In the genomic region with DNA sequence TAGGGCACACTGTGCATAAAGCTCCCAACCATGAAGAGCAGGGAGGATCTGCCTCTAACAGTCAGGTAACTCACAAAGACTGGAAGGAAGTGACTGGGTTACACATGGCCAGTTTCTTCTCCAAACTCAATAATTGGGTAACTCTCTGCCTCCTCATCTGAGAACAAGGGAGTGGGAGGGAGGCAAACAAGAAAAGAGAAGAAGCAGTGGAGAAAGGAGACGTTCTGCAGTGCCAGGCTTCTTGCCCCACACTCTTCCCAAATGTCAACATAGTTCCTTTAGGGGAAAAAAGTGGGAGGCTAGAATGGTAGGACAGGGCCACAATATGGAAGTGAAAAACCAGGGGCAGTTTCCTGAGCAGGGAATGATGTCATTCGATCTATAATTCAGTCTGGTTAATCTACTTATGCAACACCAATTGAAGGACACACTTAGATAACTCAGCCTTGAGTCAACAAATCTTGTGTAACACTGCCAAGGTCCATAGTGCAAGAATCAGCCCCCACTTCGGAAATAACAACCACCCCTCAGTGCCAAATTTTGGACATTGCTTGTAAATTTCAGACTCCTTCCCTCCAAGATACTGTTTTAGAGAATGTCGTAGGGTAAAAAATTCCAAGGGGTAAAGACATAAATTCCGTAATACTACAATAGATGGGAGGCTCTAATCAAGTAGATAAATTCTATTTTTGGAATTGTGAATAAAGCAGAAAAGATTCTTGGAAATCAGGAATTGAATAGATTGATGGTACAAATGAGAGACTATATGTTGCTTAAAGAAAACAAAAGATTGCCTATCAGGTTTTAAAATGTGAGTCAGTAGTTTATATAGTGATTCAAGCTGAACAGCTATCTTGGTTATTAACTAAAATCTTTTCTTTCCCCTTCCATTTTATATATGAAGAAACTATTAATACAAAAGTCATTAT, we compare ENCODE assay signal across 1 cellular context.
TF ChIP-seq lines count a peak whose summit lies in the region.

No MANE protein-coding gene starts in this region.

TF ChIP-seq in HepG2, 621 proteins besides CTCF, POLR2A, EP300 and RAD21 (continued from another document and continues in another):
- TF ChIP-seq, protein P1, sequence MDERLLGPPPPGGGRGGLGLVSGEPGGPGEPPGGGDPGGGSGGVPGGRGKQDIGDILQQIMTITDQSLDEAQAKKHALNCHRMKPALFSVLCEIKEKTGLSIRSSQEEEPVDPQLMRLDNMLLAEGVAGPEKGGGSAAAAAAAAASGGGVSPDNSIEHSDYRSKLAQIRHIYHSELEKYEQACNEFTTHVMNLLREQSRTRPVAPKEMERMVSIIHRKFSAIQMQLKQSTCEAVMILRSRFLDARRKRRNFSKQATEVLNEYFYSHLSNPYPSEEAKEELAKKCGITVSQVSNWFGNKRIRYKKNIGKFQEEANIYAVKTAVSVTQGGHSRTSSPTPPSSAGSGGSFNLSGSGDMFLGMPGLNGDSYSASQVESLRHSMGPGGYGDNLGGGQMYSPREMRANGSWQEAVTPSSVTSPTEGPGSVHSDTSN (CRISPR knock-in tag; IDR thresholded peaks at IDR 0.05): 0 out of 2 replicates have a peak, but pooled peaks have one; percentile 17
- TF ChIP-seq TSC22D2 (CRISPR knock-in tag; IDR thresholded peaks at IDR 0.05; ENCODE audit: borderline replicate concordance) (peak; percentile 93; the same call in 1 of the 2 replicates), ZNF558 (CRISPR knock-in tag; IDR thresholded peaks at IDR 0.05; ENCODE audit: borderline replicate concordance) (no peak), PCBP2 (optimal IDR thresholded peaks at IDR 0.05; ENCODE audit: low read depth, low read length, poor library complexity, severe bottlenecking) (no peak), ZNF101 (CRISPR knock-in tag; IDR thresholded peaks at IDR 0.05; ENCODE audit: borderline replicate concordance, low read depth) (no peak), MIER3 (CRISPR knock-in tag; IDR thresholded peaks at IDR 0.05; ENCODE audit: borderline replicate concordance) (peak; percentile 99), HOXA3 (CRISPR knock-in tag; IDR thresholded peaks at IDR 0.05) (peak; percentile 92), ZNF615 (CRISPR knock-in tag; IDR thresholded peaks at IDR 0.05; ENCODE audit: borderline replicate concordance) (peak; percentile 58; the same call in 1 of the 2 replicates), SALL1 (CRISPR knock-in tag; IDR thresholded peaks at IDR 0.05) (peak; percentile 94; the same call in 1 of the 2 replicates), RARA (CRISPR knock-in tag; IDR thresholded peaks at IDR 0.05) (peak; percentile 98), RBM39 (IDR thresholded peaks at IDR 0.05; ENCODE audit: low read depth, low read length, poor library complexity, severe bottlenecking) (no peak), ZC3H13 (CRISPR knock-in tag; IDR thresholded peaks at IDR 0.05) (no peak), HNRNPK (IDR thresholded peaks at IDR 0.05; ENCODE audit: low read depth, low read length, poor library complexity, severe bottlenecking) (no peak), KDM1A (CRISPR knock-in tag; IDR thresholded peaks at IDR 0.05) (peak; percentile 75; the same call in 1 of the 2 replicates), IKZF4 (CRISPR knock-in tag; IDR thresholded peaks at IDR 0.05; ENCODE audit: borderline replicate concordance, low read depth, not compliant biosample characterization) (peak; percentile 57), ZNF557 (CRISPR knock-in tag; IDR thresholded peaks at IDR 0.05) (no peak), ZFP62 (CRISPR knock-in tag; IDR thresholded peaks at IDR 0.05) (no peak), ISL2 (CRISPR knock-in tag; IDR thresholded peaks at IDR 0.05) (peak; percentile 97), MTF2 (CRISPR knock-in tag; IDR thresholded peaks at IDR 0.05; ENCODE audit: borderline replicate concordance) (no peak), ZFP36L2 (CRISPR knock-in tag; IDR thresholded peaks at IDR 0.05) (no peak), PHB2 (IDR thresholded peaks at IDR 0.05; ENCODE audit: partially characterized antibody) (no peak), KDM4B (CRISPR knock-in tag; IDR thresholded peaks at IDR 0.05) (peak; percentile 98)
- TF ChIP-seq, protein P2, sequence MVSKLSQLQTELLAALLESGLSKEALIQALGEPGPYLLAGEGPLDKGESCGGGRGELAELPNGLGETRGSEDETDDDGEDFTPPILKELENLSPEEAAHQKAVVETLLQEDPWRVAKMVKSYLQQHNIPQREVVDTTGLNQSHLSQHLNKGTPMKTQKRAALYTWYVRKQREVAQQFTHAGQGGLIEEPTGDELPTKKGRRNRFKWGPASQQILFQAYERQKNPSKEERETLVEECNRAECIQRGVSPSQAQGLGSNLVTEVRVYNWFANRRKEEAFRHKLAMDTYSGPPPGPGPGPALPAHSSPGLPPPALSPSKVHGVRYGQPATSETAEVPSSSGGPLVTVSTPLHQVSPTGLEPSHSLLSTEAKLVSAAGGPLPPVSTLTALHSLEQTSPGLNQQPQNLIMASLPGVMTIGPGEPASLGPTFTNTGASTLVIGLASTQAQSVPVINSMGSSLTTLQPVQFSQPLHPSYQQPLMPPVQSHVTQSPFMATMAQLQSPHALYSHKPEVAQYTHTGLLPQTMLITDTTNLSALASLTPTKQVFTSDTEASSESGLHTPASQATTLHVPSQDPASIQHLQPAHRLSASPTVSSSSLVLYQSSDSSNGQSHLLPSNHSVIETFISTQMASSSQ (IDR thresholded peaks at IDR 0.05; ENCODE audit: low read depth): peak; percentile 89
- TF ChIP-seq, protein P2 (CRISPR knock-in tag; IDR thresholded peaks at IDR 0.05; ENCODE audit: borderline replicate concordance): peak; percentile 92; the same call in 1 of the 2 replicates
- TF ChIP-seq, protein P3, sequence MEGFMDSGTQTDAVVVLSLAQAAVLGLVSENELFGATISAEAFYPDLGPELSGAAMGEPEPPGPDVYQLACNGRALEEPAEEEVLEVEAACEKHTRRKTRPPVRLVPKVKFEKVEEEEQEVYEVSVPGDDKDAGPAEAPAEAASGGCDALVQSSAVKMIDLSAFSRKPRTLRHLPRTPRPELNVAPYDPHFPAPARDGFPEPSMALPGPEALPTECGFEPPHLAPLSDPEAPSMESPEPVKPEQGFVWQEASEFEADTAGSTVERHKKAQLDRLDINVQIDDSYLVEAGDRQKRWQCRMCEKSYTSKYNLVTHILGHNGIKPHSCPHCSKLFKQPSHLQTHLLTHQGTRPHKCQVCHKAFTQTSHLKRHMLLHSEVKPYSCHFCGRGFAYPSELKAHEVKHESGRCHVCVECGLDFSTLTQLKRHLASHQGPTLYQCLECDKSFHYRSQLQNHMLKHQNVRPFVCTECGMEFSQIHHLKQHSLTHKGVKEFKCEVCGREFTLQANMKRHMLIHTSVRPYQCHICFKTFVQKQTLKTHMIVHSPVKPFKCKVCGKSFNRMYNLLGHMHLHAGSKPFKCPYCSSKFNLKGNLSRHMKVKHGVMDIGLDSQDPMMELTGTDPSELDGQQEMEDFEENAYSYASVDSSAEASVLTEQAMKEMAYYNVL (CRISPR knock-in tag; IDR thresholded peaks at IDR 0.05; ENCODE audit: borderline replicate concordance): peak; percentile 97
- TF ChIP-seq, protein P4, sequence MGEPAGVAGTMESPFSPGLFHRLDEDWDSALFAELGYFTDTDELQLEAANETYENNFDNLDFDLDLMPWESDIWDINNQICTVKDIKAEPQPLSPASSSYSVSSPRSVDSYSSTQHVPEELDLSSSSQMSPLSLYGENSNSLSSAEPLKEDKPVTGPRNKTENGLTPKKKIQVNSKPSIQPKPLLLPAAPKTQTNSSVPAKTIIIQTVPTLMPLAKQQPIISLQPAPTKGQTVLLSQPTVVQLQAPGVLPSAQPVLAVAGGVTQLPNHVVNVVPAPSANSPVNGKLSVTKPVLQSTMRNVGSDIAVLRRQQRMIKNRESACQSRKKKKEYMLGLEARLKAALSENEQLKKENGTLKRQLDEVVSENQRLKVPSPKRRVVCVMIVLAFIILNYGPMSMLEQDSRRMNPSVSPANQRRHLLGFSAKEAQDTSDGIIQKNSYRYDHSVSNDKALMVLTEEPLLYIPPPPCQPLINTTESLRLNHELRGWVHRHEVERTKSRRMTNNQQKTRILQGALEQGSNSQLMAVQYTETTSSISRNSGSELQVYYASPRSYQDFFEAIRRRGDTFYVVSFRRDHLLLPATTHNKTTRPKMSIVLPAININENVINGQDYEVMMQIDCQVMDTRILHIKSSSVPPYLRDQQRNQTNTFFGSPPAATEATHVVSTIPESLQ (CRISPR knock-in tag; conservative IDR thresholded peaks at IDR 0.05): no peak
- TF ChIP-seq, protein P5, sequence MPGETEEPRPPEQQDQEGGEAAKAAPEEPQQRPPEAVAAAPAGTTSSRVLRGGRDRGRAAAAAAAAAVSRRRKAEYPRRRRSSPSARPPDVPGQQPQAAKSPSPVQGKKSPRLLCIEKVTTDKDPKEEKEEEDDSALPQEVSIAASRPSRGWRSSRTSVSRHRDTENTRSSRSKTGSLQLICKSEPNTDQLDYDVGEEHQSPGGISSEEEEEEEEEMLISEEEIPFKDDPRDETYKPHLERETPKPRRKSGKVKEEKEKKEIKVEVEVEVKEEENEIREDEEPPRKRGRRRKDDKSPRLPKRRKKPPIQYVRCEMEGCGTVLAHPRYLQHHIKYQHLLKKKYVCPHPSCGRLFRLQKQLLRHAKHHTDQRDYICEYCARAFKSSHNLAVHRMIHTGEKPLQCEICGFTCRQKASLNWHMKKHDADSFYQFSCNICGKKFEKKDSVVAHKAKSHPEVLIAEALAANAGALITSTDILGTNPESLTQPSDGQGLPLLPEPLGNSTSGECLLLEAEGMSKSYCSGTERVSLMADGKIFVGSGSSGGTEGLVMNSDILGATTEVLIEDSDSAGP (CRISPR knock-in tag; IDR thresholded peaks at IDR 0.05; ENCODE audit: borderline replicate concordance): no peak; the same call in 1 of the 2 replicates
- TF ChIP-seq, protein P6, sequence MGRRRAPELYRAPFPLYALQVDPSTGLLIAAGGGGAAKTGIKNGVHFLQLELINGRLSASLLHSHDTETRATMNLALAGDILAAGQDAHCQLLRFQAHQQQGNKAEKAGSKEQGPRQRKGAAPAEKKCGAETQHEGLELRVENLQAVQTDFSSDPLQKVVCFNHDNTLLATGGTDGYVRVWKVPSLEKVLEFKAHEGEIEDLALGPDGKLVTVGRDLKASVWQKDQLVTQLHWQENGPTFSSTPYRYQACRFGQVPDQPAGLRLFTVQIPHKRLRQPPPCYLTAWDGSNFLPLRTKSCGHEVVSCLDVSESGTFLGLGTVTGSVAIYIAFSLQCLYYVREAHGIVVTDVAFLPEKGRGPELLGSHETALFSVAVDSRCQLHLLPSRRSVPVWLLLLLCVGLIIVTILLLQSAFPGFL (CRISPR knock-in tag; IDR thresholded peaks at IDR 0.05): no peak
- TF ChIP-seq, protein P7, sequence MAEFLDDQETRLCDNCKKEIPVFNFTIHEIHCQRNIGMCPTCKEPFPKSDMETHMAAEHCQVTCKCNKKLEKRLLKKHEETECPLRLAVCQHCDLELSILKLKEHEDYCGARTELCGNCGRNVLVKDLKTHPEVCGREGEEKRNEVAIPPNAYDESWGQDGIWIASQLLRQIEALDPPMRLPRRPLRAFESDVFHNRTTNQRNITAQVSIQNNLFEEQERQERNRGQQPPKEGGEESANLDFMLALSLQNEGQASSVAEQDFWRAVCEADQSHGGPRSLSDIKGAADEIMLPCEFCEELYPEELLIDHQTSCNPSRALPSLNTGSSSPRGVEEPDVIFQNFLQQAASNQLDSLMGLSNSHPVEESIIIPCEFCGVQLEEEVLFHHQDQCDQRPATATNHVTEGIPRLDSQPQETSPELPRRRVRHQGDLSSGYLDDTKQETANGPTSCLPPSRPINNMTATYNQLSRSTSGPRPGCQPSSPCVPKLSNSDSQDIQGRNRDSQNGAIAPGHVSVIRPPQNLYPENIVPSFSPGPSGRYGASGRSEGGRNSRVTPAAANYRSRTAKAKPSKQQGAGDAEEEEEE (CRISPR knock-in tag; IDR thresholded peaks at IDR 0.05; ENCODE audit: borderline replicate concordance): no peak
- TF ChIP-seq, protein P8, sequence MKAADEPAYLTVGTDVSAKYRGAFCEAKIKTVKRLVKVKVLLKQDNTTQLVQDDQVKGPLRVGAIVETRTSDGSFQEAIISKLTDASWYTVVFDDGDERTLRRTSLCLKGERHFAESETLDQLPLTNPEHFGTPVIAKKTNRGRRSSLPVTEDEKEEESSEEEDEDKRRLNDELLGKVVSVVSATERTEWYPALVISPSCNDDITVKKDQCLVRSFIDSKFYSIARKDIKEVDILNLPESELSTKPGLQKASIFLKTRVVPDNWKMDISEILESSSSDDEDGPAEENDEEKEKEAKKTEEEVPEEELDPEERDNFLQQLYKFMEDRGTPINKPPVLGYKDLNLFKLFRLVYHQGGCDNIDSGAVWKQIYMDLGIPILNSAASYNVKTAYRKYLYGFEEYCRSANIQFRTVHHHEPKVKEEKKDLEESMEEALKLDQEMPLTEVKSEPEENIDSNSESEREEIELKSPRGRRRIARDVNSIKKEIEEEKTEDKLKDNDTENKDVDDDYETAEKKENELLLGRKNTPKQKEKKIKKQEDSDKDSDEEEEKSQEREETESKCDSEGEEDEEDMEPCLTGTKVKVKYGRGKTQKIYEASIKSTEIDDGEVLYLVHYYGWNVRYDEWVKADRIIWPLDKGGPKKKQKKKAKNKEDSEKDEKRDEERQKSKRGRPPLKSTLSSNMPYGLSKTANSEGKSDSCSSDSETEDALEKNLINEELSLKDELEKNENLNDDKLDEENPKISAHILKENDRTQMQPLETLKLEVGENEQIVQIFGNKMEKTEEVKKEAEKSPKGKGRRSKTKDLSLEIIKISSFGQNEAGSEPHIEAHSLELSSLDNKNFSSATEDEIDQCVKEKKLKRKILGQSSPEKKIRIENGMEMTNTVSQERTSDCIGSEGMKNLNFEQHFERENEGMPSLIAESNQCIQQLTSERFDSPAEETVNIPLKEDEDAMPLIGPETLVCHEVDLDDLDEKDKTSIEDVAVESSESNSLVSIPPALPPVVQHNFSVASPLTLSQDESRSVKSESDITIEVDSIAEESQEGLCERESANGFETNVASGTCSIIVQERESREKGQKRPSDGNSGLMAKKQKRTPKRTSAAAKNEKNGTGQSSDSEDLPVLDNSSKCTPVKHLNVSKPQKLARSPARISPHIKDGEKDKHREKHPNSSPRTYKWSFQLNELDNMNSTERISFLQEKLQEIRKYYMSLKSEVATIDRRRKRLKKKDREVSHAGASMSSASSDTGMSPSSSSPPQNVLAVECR (CRISPR knock-in tag; IDR thresholded peaks at IDR 0.05; ENCODE audit: borderline replicate concordance): peak; percentile 50; the same call in 1 of the 2 replicates
- TF ChIP-seq, protein P9, sequence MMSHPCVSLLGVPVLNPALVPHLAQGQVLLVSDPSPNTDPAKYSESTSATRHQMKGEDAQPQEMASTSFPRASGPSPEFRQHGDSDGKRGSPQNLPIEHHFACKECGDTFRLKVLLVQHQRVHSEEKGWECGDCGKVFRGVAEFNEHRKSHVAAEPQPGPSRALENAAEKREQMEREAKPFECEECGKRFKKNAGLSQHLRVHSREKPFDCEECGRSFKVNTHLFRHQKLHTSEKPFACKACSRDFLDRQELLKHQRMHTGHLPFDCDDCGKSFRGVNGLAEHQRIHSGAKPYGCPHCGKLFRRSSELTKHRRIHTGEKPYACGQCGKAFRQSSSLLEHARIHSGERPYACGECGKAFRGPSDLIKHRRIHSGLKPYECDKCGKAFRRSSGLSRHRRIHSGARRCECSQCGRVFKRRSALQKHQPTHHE (CRISPR knock-in tag; IDR thresholded peaks at IDR 0.05; ENCODE audit: borderline replicate concordance): peak; percentile 38; the same call in 1 of the 2 replicates
